Comparison of ENCODE assay signal across 30 cellular contexts in the genomic region with DNA sequence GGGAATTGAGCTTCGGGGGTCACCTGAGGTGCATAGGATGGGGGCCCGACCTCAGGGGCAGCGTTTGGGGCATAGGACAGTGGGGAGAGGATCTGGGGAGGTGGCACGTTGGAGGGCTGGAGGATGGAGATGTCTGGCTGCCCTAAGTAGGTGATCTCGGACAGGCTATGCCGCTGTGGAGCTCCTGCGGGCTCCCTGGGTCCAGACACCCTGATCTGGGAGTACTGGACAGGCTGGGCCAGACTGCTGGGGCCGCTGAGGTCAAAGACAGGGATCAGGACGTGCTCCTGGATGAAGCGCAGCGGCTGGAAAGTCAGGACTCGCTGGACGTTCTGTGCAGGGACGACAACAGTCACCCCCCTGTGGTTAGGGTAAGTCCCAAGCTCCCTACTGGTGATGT. TPM values are rescaled to one million over a fixed set of nuclear protein-coding genes. Genes with fewer than 3 reads are reported as not detected.
"Had no signal": no experiment of that assay in that cellular context is flagged by ENCODE, and none has a peak within 500 bp of the region (broad histone marks: within the 10 kb centered on the region; RNA-seq: fewer than 3 reads in every experiment).

No MANE protein-coding gene starts in this region.

- H3K4me1 Mint-ChIP-seq: activated naive CD8-positive, alpha-beta T cell treated with anti-CD3 and anti-CD28 coated beads, Interleukin-2, amount 10 ng/mL, durations not matched to agents 7 days and 5 days; memory B cell; stimulated activated naive CD8-positive, alpha-beta T cell treated with anti-CD3 and anti-CD28 coated beads, Interleukin-15, amount 100 ng/mL, for 72 hours had no signal

- DNase-seq: activated CD4-positive, alpha-beta T cell treated with anti-CD3 and anti-CD28 coated beads for 4 hours; activated CD4-positive, alpha-beta T cell treated with anti-CD3 and anti-CD28 coated beads, Interleukin-2, amount 50 U/mL, for 48 hours; activated CD4-positive, CD25-positive, alpha-beta regulatory T cell; activated CD8-positive, alpha-beta memory T cell treated with anti-CD3 and anti-CD28 coated beads, Interleukin-2, amount 50 U/mL, for 48 hours; activated naive CD4-positive, alpha-beta T cell; activated naive CD8-positive, alpha-beta T cell treated with anti-CD3 and anti-CD28 coated beads, Interleukin-2, amount 10 ng/mL, durations not matched to agents 7 days and 5 days; activated T-cell treated with anti-CD3 and anti-CD28 coated beads, Interleukin-2, amount 50 U/mL, for 4 hours; amniotic stem cell; effector CD4-positive, alpha-beta T cell; foreskin fibroblast; kidney glomerular epithelial cell; left lung; retina; stimulated activated CD4-positive, alpha-beta T cell treated with anti-CD3 and anti-CD28 coated beads, Interleukin-1b, Interleukin-23, amount 100 ng/mL, for 48 hours; stimulated activated naive CD8-positive, alpha-beta T cell treated with anti-CD3 and anti-CD28 coated beads, Interleukin-15, amount 100 ng/mL, for 72 hours; T1000; transverse colon had no signal

- H3K36me3 Mint-ChIP-seq: activated naive CD8-positive, alpha-beta T cell treated with anti-CD3 and anti-CD28 coated beads, Interleukin-2, amount 10 ng/mL, durations not matched to agents 7 days and 5 days; memory B cell had no signal

- H3K27ac Mint-ChIP-seq: activated naive CD8-positive, alpha-beta T cell treated with anti-CD3 and anti-CD28 coated beads, Interleukin-2, amount 10 ng/mL, durations not matched to agents 7 days and 5 days; activated T-helper 2 cell treated with anti-CD3 and anti-CD28 coated beads, Interferon-gamma antibody, Interleukin-2, Interleukin-4, amounts not matched to agents 10 μg/mL and 5 μg/mL and 100 μg/mL, durations not matched to agents 14 hours and 24 hours and 36 hours; dendritic cell treated with granulocyte-macrophage colony-stimulating factor and Interleukin-4, amounts not matched to agents 40 ng/mL and 50 ng/mL, for 4 days; memory B cell; progenitor cell of endocrine pancreas; T-helper 1 cell treated with Interleukin-12 subunit alpha and Interleukin-12 subunit beta and Interleukin-4 antibody, amounts not matched to agents 30 μg/mL and 1 μg/mL, for 36 hours had no signal

- H3K27ac ChIP-seq: left lung, vagina had no signal

- H3K9me3 Mint-ChIP-seq: activated naive CD8-positive, alpha-beta T cell treated with anti-CD3 and anti-CD28 coated beads, Interleukin-2, amount 10 ng/mL, durations not matched to agents 7 days and 5 days; activated T-cell treated with anti-CD3 and anti-CD28 coated beads, Interleukin-2, amount 50 U/mL, for 4 hours; activated T-helper 2 cell treated with anti-CD3 and anti-CD28 coated beads, Interferon-gamma antibody, Interleukin-2, Interleukin-4, amounts not matched to agents 10 μg/mL and 5 μg/mL and 100 μg/mL, durations not matched to agents 14 hours and 24 hours and 36 hours; dendritic cell treated with granulocyte-macrophage colony-stimulating factor and Interleukin-4, amounts not matched to agents 40 ng/mL and 50 ng/mL, for 4 days; memory B cell; stimulated activated naive CD8-positive, alpha-beta T cell treated with anti-CD3 and anti-CD28 coated beads, Interleukin-15, amount 100 ng/mL, for 72 hours; T-helper 1 cell treated with Interleukin-12 subunit alpha and Interleukin-12 subunit beta and Interleukin-4 antibody, amounts not matched to agents 30 μg/mL and 1 μg/mL, for 36 hours had no signal

- H3K4me1 ChIP-seq: left lung had no signal

- H3K4me3 ChIP-seq: left lung, transverse colon, vagina had no signal

- H3K27me3 ChIP-seq: transverse colon, vagina had no signal

- ATAC-seq: activated T-cell treated with anti-CD3 and anti-CD28 coated beads, Interleukin-2, amount 50 U/mL, for 4 hours; stimulated activated naive CD8-positive, alpha-beta T cell treated with anti-CD3 and anti-CD28 coated beads, Interleukin-15, amount 100 ng/mL, for 72 hours had no signal

- H3K4me3 Mint-ChIP-seq: activated naive CD8-positive, alpha-beta T cell treated with anti-CD3 and anti-CD28 coated beads, Interleukin-2, amount 10 ng/mL, durations not matched to agents 7 days and 5 days; activated T-cell treated with anti-CD3 and anti-CD28 coated beads, Interleukin-2, amount 50 U/mL, for 4 hours; dendritic cell treated with granulocyte-macrophage colony-stimulating factor and Interleukin-4, amounts not matched to agents 40 ng/mL and 50 ng/mL, for 4 days; memory B cell; stimulated activated naive CD8-positive, alpha-beta T cell treated with anti-CD3 and anti-CD28 coated beads, Interleukin-15, amount 100 ng/mL, for 72 hours; T-helper 1 cell treated with Interleukin-12 subunit alpha and Interleukin-12 subunit beta and Interleukin-4 antibody, amounts not matched to agents 30 μg/mL and 1 μg/mL, for 36 hours had no signal

- H3K27me3 Mint-ChIP-seq: progenitor cell of endocrine pancreas; stimulated activated naive CD8-positive, alpha-beta T cell treated with anti-CD3 and anti-CD28 coated beads, Interleukin-15, amount 100 ng/mL, for 72 hours had no signal

- H3K36me3 ChIP-seq: left lung, transverse colon, vagina had no signal

- H3K9me3 ChIP-seq: left lung, transverse colon, vagina had no signal

RNA-seq across cellular contexts. Expression of a gene that starts 9.5 kb away (rescaled TPM):
- total RNA-seq: activated CD8-positive, alpha-beta memory T cell treated with anti-CD3 and anti-CD28 coated beads for 36 hours; activated naive CD8-positive, alpha-beta T cell treated with anti-CD3 and anti-CD28 coated beads, Interleukin-2, amount 10 ng/mL, durations not matched to agents 7 days and 5 days; activated T-cell treated with anti-CD3 and anti-CD28 coated beads, Interleukin-2, amount 50 U/mL, for 4 hours; activated T-helper 2 cell treated with anti-CD3 and anti-CD28 coated beads, Interferon-gamma antibody, Interleukin-2, Interleukin-4, amounts not matched to agents 10 μg/mL and 5 μg/mL and 100 μg/mL, durations not matched to agents 14 hours and 24 hours and 36 hours; fibroblast of lung; mononuclear cell had no signal
- polyA plus RNA-seq: fibroblast of lung, neural cell had no signal

RNA-seq across cellular contexts. Expression of a gene that starts 21.5 kb away (rescaled TPM):
- total RNA-seq: activated CD8-positive, alpha-beta memory T cell treated with anti-CD3 and anti-CD28 coated beads for 36 hours; activated T-helper 2 cell treated with anti-CD3 and anti-CD28 coated beads, Interferon-gamma antibody, Interleukin-2, Interleukin-4, amounts not matched to agents 10 μg/mL and 5 μg/mL and 100 μg/mL, durations not matched to agents 14 hours and 24 hours and 36 hours; epithelial cell of proximal tubule; glomerular endothelial cell; mononuclear cell; myocyte had no signal
- polyA plus RNA-seq: neural cell had no signal
